Comparison of ENCODE assay signal across 8 cellular contexts in the genomic region with DNA sequence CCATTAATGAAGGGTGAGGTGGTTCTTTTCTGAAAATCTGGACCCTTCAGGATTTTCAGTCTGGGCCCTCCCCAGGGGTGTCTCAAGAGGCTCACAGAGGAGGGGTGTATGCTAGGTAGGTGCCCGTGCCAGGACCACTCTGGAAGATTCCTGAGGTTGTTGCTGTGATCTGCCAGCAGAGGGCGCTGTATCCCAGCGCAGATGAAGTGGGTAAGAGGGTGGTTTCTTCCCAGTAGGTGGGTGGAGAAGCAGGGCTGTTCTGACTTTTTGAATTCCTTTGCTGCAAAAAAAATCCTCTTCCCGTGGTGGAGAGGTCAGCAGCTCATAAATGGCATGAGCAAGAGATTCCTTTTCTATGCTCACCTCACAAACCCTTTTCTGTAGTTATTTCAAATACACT. TPM values are rescaled to one million over a fixed set of nuclear protein-coding genes. Genes with fewer than 3 reads are reported as not detected.
A peak's percentile ranks its signal among the peaks of the same experiment; 100 is the strongest.
DNase-seq lines count a peak whose midpoint lies in the region; ATAC-seq, FAIRE-seq and TF ChIP-seq lines count a peak whose summit lies in the region.

No MANE protein-coding gene starts in this region.

- peaks cover 0 to 8% of the 10 kb centered on the region in 2 donors for H3K27me3 Mint-ChIP-seq in T-cell

- H3K36me3 ChIP-seq in body of pancreas (replicated peaks in 1 of 2; ENCODE audit: insufficient read depth in 1 of 2, low read depth in 2 of 2) (no peaks in the 10 kb centered on the region), kidney (ENCODE audit: control insufficient read depth in 1 of 2, insufficient read depth in 2 of 2, low read length in 2 of 2) (no peaks in the 10 kb centered on the region)

- no peak overlapping the region for H3K9ac ChIP-seq in kidney (ENCODE audit: low read length in 2 of 2)

- H3K36me3 Mint-ChIP-seq in T-cell = no peaks in the 10 kb centered on the region

- no peak for FAIRE-seq in kidney (lab: Jason Lieb, UNC)

- CTCF ChIA-PET in T-cell (lab: Charles Lee) = interaction anchor here (0.6 to 1.7 kb wide), 4 partner anchors 43 to 1546 kb away, joined by 3 to 8 read pairs (median 4); no protein-coding TSS in a partner anchor

- H3K4me3 Mint-ChIP-seq in T-cell = peak overlapping the region in 1 of 3 donors; percentile 26

- intact Hi-C loops in body of pancreas (cut with DNase I) = no loop called here
- intact Hi-C loops in kidney (cut with DNase I) = no loop called here

- H3K9me3 Mint-ChIP-seq in T-cell = no peaks in the 10 kb centered on the region

- DNase-seq in Daoy (ENCODE audit: low read depth) (peak; percentile 38), HuH-7.5 (ENCODE audit: low spot score) (peak; percentile 44), T-cell (peak in 28 of 34 experiments; percentile 2 to 41 (median 24)), body of pancreas (peak; percentile 15 to 51 (median 30)), kidney (no peak)
- DNase-seq in stimulated activated CD4-positive, alpha-beta T cell treated with anti-CD3 and anti-CD28 coated beads, TNF-alpha, amount 100 ng/mL, for 4 hours (ENCODE audit: low read depth in 3 of 3) = peak in 2 of 3 experiments; percentile 12 to 14

- peaks cover 8 to 16% (median 14%) of the 10 kb centered on the region in 3 donors for H3K4me1 Mint-ChIP-seq in T-cell

- H3K27ac ChIP-seq in body of pancreas = no peak overlapping the region
- H3K27ac ChIP-seq in kidney (ENCODE audit: low read depth in 2 of 2, low read length in 2 of 2) = no peak overlapping the region

- no peak for TF ChIP-seq POLR2A in body of pancreas (IDR thresholded peaks at IDR 0.05)

- ATAC-seq in T-cell (replicated peaks in 1 of 4) = peak in 3 of 4 experiments; percentile 38 to 71 (median 57)
- ATAC-seq in body of pancreas = peak; percentile 58
- no peak for ATAC-seq in HG03159 (IDR thresholded peaks at IDR 0.05; ENCODE audit: unreplicated experiment)
- ATAC-seq in HG03108 (IDR thresholded peaks at IDR 0.05; ENCODE audit: unreplicated experiment) = no peak

- POLR2A ChIA-PET in T-cell (lab: Charles Lee) = no interaction called here

- H3K9me3 ChIP-seq in body of pancreas (no peaks in the 10 kb centered on the region), kidney (ENCODE audit: control insufficient read depth in 1 of 2, low read length in 2 of 2) (no peaks in the 10 kb centered on the region)

- no peak overlapping the region for H3K27ac Mint-ChIP-seq in T-cell

- no peaks in the 10 kb centered on the region for H3K27me3 ChIP-seq in body of pancreas

- H3K4me3 ChIP-seq in body of pancreas = no peak overlapping the region
- no peak overlapping the region for H3K4me3 ChIP-seq in kidney (ENCODE audit: low read length in 2 of 2)

- TF ChIP-seq CTCF in body of pancreas (IDR thresholded peaks at IDR 0.05) (peak; percentile 36 to 62 (median 57)), kidney (IDR thresholded peaks at IDR 0.05; ENCODE audit: borderline replicate concordance, extremely low read depth, insufficient read depth) (peak; percentile 65)

- H3K4me1 ChIP-seq in body of pancreas (no peaks in the 10 kb centered on the region), kidney (ENCODE audit: control insufficient read depth in 1 of 2, insufficient read depth in 1 of 2, low read depth in 1 of 2, low read length in 2 of 2) (no peaks in the 10 kb centered on the region)

- 0 to 3% methylated on average over 1 to 4 of the region's 4 CpGs for WGBS in body of pancreas, 2 donors

RNA-seq across cellular contexts. Expression of gene SCML1, which starts 51.1 kb away (rescaled TPM):
- 4.9 and 6.5 TPM in 2 replicates for total RNA-seq in Daoy (2014; rRNA removed; shearing (Covaris generic))
- total RNA-seq in T-cell = 10 to 100 TPM; 13.6 to 33.0 (median 23.0) TPM
- 10 to 100 TPM in 1 of 2 donors, 1 to 10 TPM in 1; 9.3 to 11.2 TPM for total RNA-seq in body of pancreas
- total RNA-seq in kidney = 9.9 TPM
- 8.5 TPM for polyA plus RNA-seq in kidney (ENCODE audit: insufficient read depth, low read depth, low replicate concordance)

Comparison
In these comparisons a context has a peak if more than half of its experiments do, and no peak if none do; other contexts are left out.
1. ATAC-seq: peak in T-cell (3 of 4) and body of pancreas (single experiment); none in HG03159 (single experiment) and HG03108 (single experiment).